In genomic region chr16:3234543-3235541, GRCh38 we compare ENCODE assay signal across 8 cellular contexts.
DNase-seq lines count a peak whose midpoint lies in the region; ATAC-seq and TF ChIP-seq lines count a peak whose summit lies in the region.

Gene ZNF200, minus strand, starts transcription at chr16:3235158. Its CDS starts 1,403 bp downstream, at chr16:3233755.

- H3K27ac ChIP-seq in SK-N-MC: peak within 1 kb of the TSS; percentile 96

- H3K27ac Mint-ChIP-seq in activated naive CD4-positive, alpha-beta T cell treated with anti-CD3 and anti-CD28 coated beads, Interleukin-2, amount 10 ng/mL, durations not matched to agents 7 days and 5 days: peak within 1 kb of the TSS; percentile 95

- DNase-seq in GM06990 (ENCODE audit: extremely low read depth, insufficient read length): peak; percentile 94
- peak; percentile 13 for DNase-seq in NCI-H1048 (lab: John Stamatoyannopoulos, UW)
- DNase-seq in SK-N-MC (ENCODE audit: low read depth, low spot score): peak; percentile 61
- DNase-seq in activated naive CD4-positive, alpha-beta T cell treated with anti-CD3 and anti-CD28 coated beads, Interleukin-2, amount 10 ng/mL, durations not matched to agents 7 days and 5 days: peak; percentile 97
- peak; percentile 92 for DNase-seq in germinal center (ENCODE audit: low spot score)
- peak; percentile 65 for DNase-seq in non-pigmented ciliary epithelial cell (ENCODE audit: low read depth)
- peak; percentile 97 for DNase-seq in superior temporal gyrus (ENCODE audit: extremely low spot score)

- CTCF ChIA-PET in activated naive CD4-positive, alpha-beta T cell treated with anti-CD3 and anti-CD28 coated beads, Interleukin-2, amount 10 ng/mL, durations not matched to agents 7 days and 5 days (lab: Charles Lee): no interaction called here

- H3K4me3 Mint-ChIP-seq in activated naive CD4-positive, alpha-beta T cell treated with anti-CD3 and anti-CD28 coated beads, Interleukin-2, amount 10 ng/mL, durations not matched to agents 7 days and 5 days: peak within 1 kb of the TSS; percentile 91

- H3K4me1 Mint-ChIP-seq in activated naive CD4-positive, alpha-beta T cell treated with anti-CD3 and anti-CD28 coated beads, Interleukin-2, amount 10 ng/mL, durations not matched to agents 7 days and 5 days: peaks cover 43% of the 10 kb centered on the region

- no peak for TF ChIP-seq CTCF in GM06990 (IDR thresholded peaks at IDR 0.05; ENCODE audit: insufficient read depth, low read length, poor library complexity, severe bottlenecking)

- peaks cover 5% of the 10 kb centered on the region; the same call in 1 of the 2 replicates for H3K9me3 ChIP-seq in SK-N-MC (ENCODE audit: low read depth, low read length)

- H3K36me3 ChIP-seq in GM06990 (ENCODE audit: control insufficient read depth, insufficient read depth, low read length) (peaks cover 8% of the 10 kb centered on the region), SK-N-MC (ENCODE audit: insufficient read depth, low read length) (peaks cover 41% of the 10 kb centered on the region)

- peaks cover 9% of the 10 kb centered on the region for H3K27me3 Mint-ChIP-seq in activated naive CD4-positive, alpha-beta T cell treated with anti-CD3 and anti-CD28 coated beads, Interleukin-2, amount 10 ng/mL, durations not matched to agents 7 days and 5 days

- no peaks in the 10 kb centered on the region for H3K27me3 ChIP-seq in GM06990 (replicated peaks; ENCODE audit: control insufficient read depth, insufficient read depth, low read length)

- H3K4me3 ChIP-seq in GM06990 (replicated peaks; ENCODE audit: low read depth, low read length) (peak within 1 kb of the TSS; percentile 92), SK-N-MC (peak within 1 kb of the TSS; percentile 100)

- H3K9me3 Mint-ChIP-seq in activated naive CD4-positive, alpha-beta T cell treated with anti-CD3 and anti-CD28 coated beads, Interleukin-2, amount 10 ng/mL, durations not matched to agents 7 days and 5 days: peaks cover 37% of the 10 kb centered on the region

- ATAC-seq in HG02571 (IDR thresholded peaks at IDR 0.05; ENCODE audit: unreplicated experiment): peak; percentile 89

- H3K36me3 Mint-ChIP-seq in activated naive CD4-positive, alpha-beta T cell treated with anti-CD3 and anti-CD28 coated beads, Interleukin-2, amount 10 ng/mL, durations not matched to agents 7 days and 5 days: peaks cover 49% of the 10 kb centered on the region

- peak within 1 kb of the TSS; percentile 97 for H3K9ac ChIP-seq in SK-N-MC (ENCODE audit: insufficient read length)

Comparison
In these comparisons a context has a peak if more than half of its experiments do, and no peak if none do; other contexts are left out.
1. Peak in every context shown above with its lines: DNase-seq, ATAC-seq, H3K4me3 ChIP-seq and H3K27ac ChIP-seq.
2. DNase-seq: peak in every context shown above with its lines; median percentile 97 in activated naive CD4-positive, alpha-beta T cell treated with anti-CD3 and anti-CD28 coated beads, Interleukin-2, amount 10 ng/mL, durations not matched to agents 7 days and 5 days; 97 in superior temporal gyrus; 94 in GM06990; 92 in germinal center; 65 in non-pigmented ciliary epithelial cell; 61 in SK-N-MC; 13 in NCI-H1048.